Comparison of ENCODE assay signal across 1 cellular context in genomic region chr3:98518816-98519215, GRCh38.
TF ChIP-seq lines count a peak whose summit lies in the region.

No MANE protein-coding gene starts in this region.

TF ChIP-seq in GM12878, 131 proteins besides CTCF, POLR2A, EP300 and RAD21:
- no peak for TF ChIP-seq ZNF217 (IDR thresholded peaks at IDR 0.05)
- TF ChIP-seq CBX3 (IDR thresholded peaks at IDR 0.05; ENCODE audit: borderline replicate concordance, low read depth), result no peak
- no peak for TF ChIP-seq SRF (IDR thresholded peaks at IDR 0.05; ENCODE audit: low read depth in 2 of 2, low read length in 2 of 2)
- TF ChIP-seq REST (IDR thresholded peaks at IDR 0.05; ENCODE audit: low read depth, low read length), result no peak
- no peak for TF ChIP-seq IRF5 (IDR thresholded peaks at IDR 0.05; ENCODE audit: borderline replicate concordance)
- TF ChIP-seq SUPT20H (IDR thresholded peaks at IDR 0.05; ENCODE audit: borderline replicate concordance, control insufficient read depth, low read depth, low read length), result no peak
- no peak for TF ChIP-seq IKZF1 (conservative IDR thresholded peaks at IDR 0.05)
- TF ChIP-seq EGR1 (IDR thresholded peaks at IDR 0.05; ENCODE audit: borderline replicate concordance in 1 of 2, low read depth in 2 of 2, low read length in 2 of 2), result no peak
- TF ChIP-seq ZNF24 (IDR thresholded peaks at IDR 0.05), result no peak
- no peak for TF ChIP-seq RCOR1 (conservative IDR thresholded peaks at IDR 0.05; ENCODE audit: low read depth, low read length)
- TF ChIP-seq E2F8 (IDR thresholded peaks at IDR 0.05; ENCODE audit: low read depth, partially characterized antibody), result no peak
- TF ChIP-seq CUX1 (IDR thresholded peaks at IDR 0.05; ENCODE audit: insufficient replicate concordance, low read depth, low read length), result no peak
- no peak for TF ChIP-seq BRCA1 (IDR thresholded peaks at IDR 0.05; ENCODE audit: low read depth, low read length)
- no peak for TF ChIP-seq MYB (IDR thresholded peaks at IDR 0.05; ENCODE audit: borderline replicate concordance, low read depth, low read length)
- TF ChIP-seq CREB1 (IDR thresholded peaks at IDR 0.05; ENCODE audit: low read depth), result no peak
- no peak for TF ChIP-seq CHD2 (IDR thresholded peaks at IDR 0.05; ENCODE audit: borderline replicate concordance, low read depth, low read length)
- TF ChIP-seq ZBTB4 (CRISPR knock-in tag; IDR thresholded peaks at IDR 0.05), result no peak
- TF ChIP-seq ZSCAN29 (IDR thresholded peaks at IDR 0.05), result no peak
